In the genomic region with DNA sequence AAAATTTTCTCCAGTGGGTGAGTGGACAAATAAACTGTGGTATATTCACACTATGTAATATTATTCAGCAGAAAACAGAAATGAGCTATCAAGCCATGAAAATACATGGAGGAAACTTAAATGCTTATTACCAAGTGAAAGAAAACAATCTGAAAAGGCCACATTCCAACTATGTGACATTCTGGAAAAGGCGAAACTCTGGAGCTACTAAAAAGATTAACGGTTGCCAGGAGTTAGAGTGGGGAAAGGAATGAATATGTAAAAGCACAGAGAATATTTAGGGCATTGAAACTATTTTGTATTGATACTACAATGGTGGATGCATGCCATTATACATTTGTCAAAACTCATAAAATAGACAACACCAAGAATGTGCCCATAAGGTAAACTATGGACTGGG, we compare ENCODE assay signal across 33 cellular contexts.
"Had no signal": no experiment of that assay in that cellular context is flagged by ENCODE, and none has a peak within 500 bp of the region (broad histone marks: within the 10 kb centered on the region; RNA-seq: fewer than 3 reads in every experiment).

No MANE protein-coding gene starts in this region.

- DNase-seq: Karpas-422, Kasumi-1, MG63, MM.1S, MV-4-11, NCI-H1048, NCI-H1092, NCI-H1092 treated with DMSO at 0.1 percent for 48 hours, NCI-H1105, NCI-H1105 treated with DMSO at 0.1 percent for 48 hours, NCI-H1417, NCI-H1417 treated with DMSO at 0.1 percent for 48 hours, NCI-H1436, NCI-H1436 treated with DMSO at 0.1 percent for 48 hours, NCI-H146, NCI-H1694, NCI-H1694 treated with DMSO at 0.1 percent for 48 hours, NCI-H187, NCI-H187 treated with DMSO at 0.1 percent for 48 hours, NCI-H1930, NCI-H2029, NCI-H2029 treated with DMSO at 0.1 percent for 48 hours, NCI-H2081, NCI-H2081 treated with DMSO at 0.1 percent for 48 hours, NCI-H2107, NCI-H2171, NCI-H2171 treated with DMSO at 0.1 percent for 48 hours, NCI-H2227 treated with DMSO at 0.1 percent for 48 hours, NCI-H226, NCI-H345, NCI-H446, NCI-H446 treated with DMSO at 0.1 percent for 48 hours, NCI-H510A had no signal

- H3K4me3 ChIP-seq: MG63 had no signal
